ENCODE assay signal across 9 cellular contexts in genomic region chr15:64701482-64701881, GRCh38.
DNase-seq lines count a peak whose midpoint lies in the region; ATAC-seq, FAIRE-seq and TF ChIP-seq lines count a peak whose summit lies in the region.
"Had no signal": no experiment of that assay in that cellular context is flagged by ENCODE, and none has a peak within 500 bp of the region (broad histone marks: within the 10 kb centered on the region; RNA-seq: fewer than 3 reads in every experiment).

No MANE protein-coding gene starts in this region.

- H3K36me3 ChIP-seq in CD8-positive, alpha-beta T cell (ENCODE audit: insufficient read depth, low read length): no peaks in the 10 kb centered on the region
- H3K36me3 ChIP-seq in OCI-LY3 (replicated peaks; ENCODE audit: low read depth, low read length): peaks cover 14% of the 10 kb centered on the region

- H3K4me2 ChIP-seq in OCI-LY3 (ENCODE audit: low read length): peak overlapping the region; percentile 88

- POLR2A ChIA-PET in CD8-positive, alpha-beta T cell (lab: Charles Lee): no interaction called here

- H2AFZ ChIP-seq in OCI-LY3 (ENCODE audit: low read depth, low read length): no peak overlapping the region

- H4K20me1 ChIP-seq in OCI-LY3 (ENCODE audit: insufficient read depth, low read length): peaks cover 49% of the 10 kb centered on the region

- H3K27ac ChIP-seq in CD8-positive, alpha-beta T cell (ENCODE audit: low read depth, low read length): no peak overlapping the region
- H3K27ac ChIP-seq in OCI-LY3 (ENCODE audit: low read length): no peak overlapping the region

- ATAC-seq in CD8-positive, alpha-beta T cell: no peak
- no peak for ATAC-seq in GM21515 (IDR thresholded peaks at IDR 0.05; ENCODE audit: unreplicated experiment)

- H3K4me1 ChIP-seq in CD8-positive, alpha-beta T cell (ENCODE audit: insufficient read depth, low read length): peaks cover 53% of the 10 kb centered on the region
- H3K4me1 ChIP-seq in OCI-LY3 (ENCODE audit: low read length): peaks cover 17% of the 10 kb centered on the region

- H3K27me3 ChIP-seq in CD8-positive, alpha-beta T cell (ENCODE audit: insufficient read depth, low read length): no peaks in the 10 kb centered on the region
- H3K27me3 ChIP-seq in OCI-LY3 (ENCODE audit: low read depth, low read length): no peaks in the 10 kb centered on the region

- peaks cover 60% of the 10 kb centered on the region for H3K4me1 Mint-ChIP-seq in CD8-positive, alpha-beta T cell (ENCODE audit: low read depth)
- H3K4me1 Mint-ChIP-seq in osteocyte (ENCODE audit: unreplicated experiment): peaks cover 62% of the 10 kb centered on the region

- TF ChIP-seq CTCF in CD8-positive, alpha-beta T cell (IDR thresholded peaks at IDR 0.05): no peak
- TF ChIP-seq CTCF in OCI-LY3 (IDR thresholded peaks at IDR 0.05; ENCODE audit: low read depth, low read length) (no peak), epithelial cell of esophagus (IDR thresholded peaks at IDR 0.05; ENCODE audit: insufficient read depth, low read depth, low read length, missing control alignments) (no peak), osteocyte (IDR thresholded peaks at IDR 0.05) (no peak), D721Med (IDR thresholded peaks at IDR 0.05; ENCODE audit: insufficient read depth, missing control alignments) (no peak)

- intact Hi-C loops in CD8-positive, alpha-beta T cell (cut with DNase I, micrococcal nuclease): loop anchor here (5.0 to 10.0 kb wide), 2 partner anchors 583 to 596 kb away; partner anchors contain the start of genes PARP16 (in 1 of the 2) and RNU5A-1 (in 1 of the 2)

- no peak for DNase-seq in CD8-positive, alpha-beta T cell
- no peak for DNase-seq in epithelial cell of esophagus (ENCODE audit: low read depth)
- no peak for DNase-seq in osteocyte (ENCODE audit: extremely low spot score, unreplicated experiment)
- DNase-seq in D721Med (ENCODE audit: insufficient read length, low spot score): no peak
- DNase-seq in DMS 273 (lab: John Stamatoyannopoulos, UW; ENCODE audit: unreplicated experiment): no peak
- no peak for DNase-seq in NCI-H1417 (lab: John Stamatoyannopoulos, UW)

- peaks cover 59% of the 10 kb centered on the region for H3K79me2 ChIP-seq in OCI-LY3 (ENCODE audit: low read length)

- 0 out of 2 replicates have a peak overlapping the region, but pooled peaks have one; percentile 15 for H3K9ac ChIP-seq in OCI-LY3 (ENCODE audit: low read length)

- no peaks in the 10 kb centered on the region for H3K27me3 Mint-ChIP-seq in CD8-positive, alpha-beta T cell (ENCODE audit: low read depth)
- no peaks in the 10 kb centered on the region for H3K27me3 Mint-ChIP-seq in osteocyte (ENCODE audit: unreplicated experiment)

- peak overlapping the region; percentile 91 for H3K4me3 Mint-ChIP-seq in CD8-positive, alpha-beta T cell
- peak overlapping the region; percentile 87 for H3K4me3 Mint-ChIP-seq in osteocyte (ENCODE audit: unreplicated experiment)

- peak overlapping the region; percentile 58 for H3K27ac Mint-ChIP-seq in CD8-positive, alpha-beta T cell
- peak overlapping the region; percentile 85 for H3K27ac Mint-ChIP-seq in osteocyte (ENCODE audit: unreplicated experiment)

- H3K36me3 Mint-ChIP-seq in CD8-positive, alpha-beta T cell: peaks cover 1% of the 10 kb centered on the region
- H3K36me3 Mint-ChIP-seq in osteocyte (ENCODE audit: unreplicated experiment): peaks cover 1% of the 10 kb centered on the region

- H3K4me3 ChIP-seq in CD8-positive, alpha-beta T cell (ENCODE audit: low read depth, low read length): no peak overlapping the region
- H3K4me3 ChIP-seq in OCI-LY3 (ENCODE audit: low read length): peak overlapping the region; percentile 98
- H3K4me3 ChIP-seq in epithelial cell of esophagus (ENCODE audit: low read length): peak overlapping the region; percentile 83

- no peaks in the 10 kb centered on the region for H3K9me3 ChIP-seq in CD8-positive, alpha-beta T cell (ENCODE audit: low read length)
- H3K9me3 ChIP-seq in OCI-LY3 (ENCODE audit: insufficient read depth, low read length): no peaks in the 10 kb centered on the region

- CTCF ChIA-PET in CD8-positive, alpha-beta T cell (lab: Charles Lee): interaction anchor here (0.6 to 5.9 kb wide), 4 partner anchors 26 to 205 kb away, joined by 3 to 33 read pairs (median 6); no protein-coding TSS in a partner anchor

- H3K9me3 Mint-ChIP-seq in CD8-positive, alpha-beta T cell: no peaks in the 10 kb centered on the region
- no peaks in the 10 kb centered on the region for H3K9me3 Mint-ChIP-seq in osteocyte (ENCODE audit: unreplicated experiment)

- no peak for FAIRE-seq in D721Med (lab: Jason Lieb, UNC)
- FAIRE-seq: colon had no signal
